In the genomic region with DNA sequence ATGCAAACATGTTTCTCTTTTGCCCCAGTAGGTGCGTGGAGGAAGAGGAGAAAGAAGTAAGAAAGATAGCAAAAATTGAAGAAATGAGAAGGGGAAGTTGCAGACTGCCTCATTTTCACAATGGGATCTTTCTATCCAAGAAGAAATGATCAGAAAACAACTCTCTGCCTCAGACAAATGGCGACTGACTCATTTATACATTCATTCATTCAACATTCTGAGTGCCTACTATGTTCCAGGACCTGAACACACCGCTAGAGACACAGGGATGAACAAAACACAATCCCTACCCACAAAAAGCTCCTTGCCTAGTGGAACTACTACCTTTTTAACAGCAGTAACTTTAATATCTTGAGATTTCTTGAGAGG, we compare ENCODE assay signal across 8 cellular contexts. TPM values are rescaled to one million over a fixed set of nuclear protein-coding genes. Genes with fewer than 3 reads are reported as not detected.
DNase-seq lines count a peak whose midpoint lies in the region; ATAC-seq and TF ChIP-seq lines count a peak whose summit lies in the region.

No MANE protein-coding gene starts in this region.

- no peak overlapping the region for H3K4ac ChIP-seq in mesendoderm (ENCODE audit: low read depth, low read length)

- no peaks in the 10 kb centered on the region for H3K36me3 ChIP-seq in mesendoderm (ENCODE audit: control insufficient read depth, insufficient read depth, low read length)

- peaks cover 4% of the 10 kb centered on the region for H3K4me1 ChIP-seq in mesendoderm (ENCODE audit: control insufficient read depth, low read depth, low read length)

- peak; percentile 3 for ATAC-seq in GM21360 (IDR thresholded peaks at IDR 0.05; ENCODE audit: unreplicated experiment)

- H3K4me1 Mint-ChIP-seq in MCF 10A (ENCODE audit: insufficient read depth, unreplicated experiment): peaks cover 57% of the 10 kb centered on the region

- no peak overlapping the region for H4K5ac ChIP-seq in mesendoderm (ENCODE audit: low read length)

- H3K27ac Mint-ChIP-seq in MCF 10A (ENCODE audit: low read depth, unreplicated experiment): peak overlapping the region; percentile 100

- intact Hi-C loops in MCF 10A (cut with micrococcal nuclease): loop anchor here (10.0 kb wide), 1 partner anchor 203 kb away; a partner anchor contains a TSS

- no peaks in the 10 kb centered on the region for H3K27me3 ChIP-seq in mesendoderm (ENCODE audit: insufficient read depth, low read length, poor library complexity)

- peaks cover 42% of the 10 kb centered on the region for H3K36me3 Mint-ChIP-seq in MCF 10A (ENCODE audit: insufficient read depth, unreplicated experiment)

- H2BK5ac ChIP-seq in mesendoderm (ENCODE audit: low read length): no peak overlapping the region

- peak overlapping the region; percentile 97 for H3K27ac ChIP-seq in C4-2B
- peak overlapping the region; percentile 10 for H3K27ac ChIP-seq in mesendoderm (ENCODE audit: low read depth, low read length)

- peak overlapping the region; percentile 84 for H3K9ac ChIP-seq in mesendoderm (ENCODE audit: low read length)

- no peak overlapping the region for H3K18ac ChIP-seq in mesendoderm (ENCODE audit: low read length)

- H3K79me2 ChIP-seq in mesendoderm (ENCODE audit: control insufficient read depth, insufficient read depth, low read length): peaks cover 53% of the 10 kb centered on the region

- no peaks in the 10 kb centered on the region for H3K27me3 Mint-ChIP-seq in MCF 10A (ENCODE audit: insufficient read depth, unreplicated experiment)

- BruUV-seq in MCF 10A (replicated peaks; lab: Mats Ljungman, UMichigan): TSS peak; percentile 75

- no peak overlapping the region for H3K23ac ChIP-seq in mesendoderm (ENCODE audit: low read length)

- H3K4me3 ChIP-seq in LNCaP clone FGC (ENCODE audit: low read depth, low read length) (peak overlapping the region; percentile 90), mesendoderm (ENCODE audit: low read length) (peak overlapping the region; percentile 84)

- TF ChIP-seq CTCF in C4-2B (conservative IDR thresholded peaks at IDR 0.05) (no peak), LNCaP clone FGC (IDR thresholded peaks at IDR 0.05; ENCODE audit: control insufficient read depth, extremely low read depth, insufficient read depth) (no peak), MCF 10A (IDR thresholded peaks at IDR 0.05; ENCODE audit: unreplicated experiment) (no peak)

- CTCF ChIA-PET in MCF 10A (lab: Yijun Ruan, JAX): interaction anchor here (0.6 to 2.6 kb wide), 5 partner anchors 9 to 1630 kb away, joined by 3 to 12 read pairs (median 3); no protein-coding TSS in a partner anchor

- DNase-seq in LNCaP clone FGC (ENCODE audit: low read depth): no peak
- DNase-seq in MCF 10A (ENCODE audit: unreplicated experiment): no peak
- DNase-seq in mesendoderm: no peak
- DNase-seq in epidermal melanocyte (ENCODE audit: insufficient read length, low spot score): no peak
- DNase-seq in stimulated activated naive CD4-positive, alpha-beta T cell treated with Interleukin-2 at 50 U/mL for 16 hours (lab: John Stamatoyannopoulos, UW): no peak
- DNase-seq in stimulated activated CD4-positive, alpha-beta T cell treated with anti-CD3 and anti-CD28 coated beads, Interleukin-2, amount 100 ng/mL, for 48 hours: no peak

- H2BK15ac ChIP-seq in mesendoderm (replicated peaks; ENCODE audit: low read depth): no peak overlapping the region

- peaks cover 15% of the 10 kb centered on the region for H3K79me1 ChIP-seq in mesendoderm (ENCODE audit: low read length)

- no peaks in the 10 kb centered on the region for H3K9me3 Mint-ChIP-seq in MCF 10A (ENCODE audit: unreplicated experiment)

- POLR2A ChIA-PET in MCF 10A (lab: Yijun Ruan, JAX): interaction anchor here (0.6 to 4.8 kb wide), 29 partner anchors 9 to 789 kb away, joined by 3 to 239 read pairs (median 4); a partner anchor contains a TSS

- H4K8ac ChIP-seq in mesendoderm (ENCODE audit: low read depth, low read length): no peak overlapping the region

- WGBS in mesendoderm (ENCODE audit: extremely low coverage, insufficient coverage, low lambda C conversion rate): no CpG with 5 or more reads among the region's 3 CpGs

- H3K4me3 Mint-ChIP-seq in MCF 10A (ENCODE audit: unreplicated experiment): peak overlapping the region; percentile 92

- peak overlapping the region; percentile 81 for H3K56ac ChIP-seq in mesendoderm (ENCODE audit: low read length)

- H3K4me2 ChIP-seq in mesendoderm (ENCODE audit: low read length): peak overlapping the region; percentile 31

- no peak overlapping the region for H2BK120ac ChIP-seq in mesendoderm (ENCODE audit: low read depth, low read length)

- no peak overlapping the region for H2AK5ac ChIP-seq in mesendoderm (ENCODE audit: low read length)

RNA-seq across cellular contexts. Expression of a gene that starts 0.3 kb away (rescaled TPM):
- 23.6 and 31.8 TPM in 2 replicates for total RNA-seq in MCF 10A (2022)
- 6.7 TPM for polyA plus RNA-seq in mesendoderm (2013, experiment 1 of 2)
- polyA plus RNA-seq in mesendoderm (2013, experiment 2 of 2): 7.0 TPM

RNA-seq across cellular contexts. Expression of a gene that starts 0.8 kb away (rescaled TPM):
- 60.9 and 83.4 TPM in 2 replicates for total RNA-seq in MCF 10A (2022)
- polyA plus RNA-seq in mesendoderm (2013, experiment 1 of 2): 25.1 TPM
- 25.4 TPM for polyA plus RNA-seq in mesendoderm (2013, experiment 2 of 2)

RNA-seq across cellular contexts. Expression of a gene that starts 55.5 kb away (rescaled TPM):
- total RNA-seq in MCF 10A (2022): 45.5 and 55.7 TPM in 2 replicates
- not detected for polyA plus RNA-seq in mesendoderm (2013, experiment 1 of 2)
- not detected for polyA plus RNA-seq in mesendoderm (2013, experiment 2 of 2)
